In genomic region chr1:21876267-21876666, GRCh38 we compare ENCODE assay signal across 10 cellular contexts.
"Had no signal": no experiment of that assay in that cellular context is flagged by ENCODE, and none has a peak within 500 bp of the region (broad histone marks: within the 10 kb centered on the region; RNA-seq: fewer than 3 reads in every experiment).

No MANE protein-coding gene starts in this region.

- H3K9me3 ChIP-seq: SK-N-SH had no signal

- DNase-seq: KBM-7, MV-4-11, NCI-H1048, NCI-H1436 treated with DMSO at 0.1 percent for 48 hours, NCI-H1694, NCI-H187 treated with DMSO at 0.1 percent for 48 hours, NCI-H524 treated with DMSO at 0.1 percent for 48 hours, NCI-H774, RPMI8226, SK-N-SH had no signal

- H3K4me2 ChIP-seq: SK-N-SH had no signal

- H3K9ac ChIP-seq: SK-N-SH had no signal
